Comparison of ENCODE assay signal across 1 cellular context in genomic region chr12:6965026-6965661, GRCh38.
TF ChIP-seq lines count a peak whose summit lies in the region.

No MANE protein-coding gene starts in this region.

TF ChIP-seq in K562, 482 proteins besides CTCF, POLR2A, EP300 and RAD21 (continued from another document and continues in another):
- TF ChIP-seq MGA (IDR thresholded peaks at IDR 0.05) = peak; percentile 81
- no peak for TF ChIP-seq ZNF311 (CRISPR knock-in tag; IDR thresholded peaks at IDR 0.05)
- 0 out of 2 replicates have a peak, but pooled peaks have one; percentile 12 for TF ChIP-seq JUN (IDR thresholded peaks at IDR 0.05; ENCODE audit: borderline replicate concordance, low read depth, low read length)
- no peak for TF ChIP-seq JUN (CRISPR knock-in tag; IDR thresholded peaks at IDR 0.05; ENCODE audit: borderline replicate concordance)
- no peak for TF ChIP-seq KLF13 (tag; IDR thresholded peaks at IDR 0.05; ENCODE audit: borderline replicate concordance, low read depth)
- TF ChIP-seq RBFOX2 (IDR thresholded peaks at IDR 0.05; ENCODE audit: low read depth, low read length) = peak; percentile 62
- peak; percentile 95 for TF ChIP-seq MAX (CRISPR knock-in tag; IDR thresholded peaks at IDR 0.05)
- TF ChIP-seq ZBTB2 (IDR thresholded peaks at IDR 0.05) = 0 out of 2 replicates have a peak, but pooled peaks have one; percentile 14
- TF ChIP-seq ZNF133 (CRISPR knock-in tag; IDR thresholded peaks at IDR 0.05) = no peak
- TF ChIP-seq DNMT1 (IDR thresholded peaks at IDR 0.05) = no peak
- no peak for TF ChIP-seq ZC3H11A (IDR thresholded peaks at IDR 0.05; ENCODE audit: low read depth, low read length)
- TF ChIP-seq MAZ (CRISPR knock-in tag; conservative IDR thresholded peaks at IDR 0.05 in 1 of 2, IDR thresholded peaks at IDR 0.05 in 1 of 2) = peak; percentile 44 to 68; a peak in 3 of 4 replicates
- TF ChIP-seq NR0B1 (IDR thresholded peaks at IDR 0.05; ENCODE audit: partially characterized antibody) = no peak
- no peak for TF ChIP-seq TEAD1 (CRISPR knock-in tag; IDR thresholded peaks at IDR 0.05)
- TF ChIP-seq DACH1 (IDR thresholded peaks at IDR 0.05; ENCODE audit: partially characterized antibody) = no peak
- peak; percentile 58; the same call in 1 of the 2 replicates for TF ChIP-seq ZNF239 (CRISPR knock-in tag; IDR thresholded peaks at IDR 0.05)
- TF ChIP-seq SMAD4 (CRISPR knock-in tag; conservative IDR thresholded peaks at IDR 0.05) = 0 out of 2 replicates have a peak, but pooled peaks have one; percentile 49
- no peak for TF ChIP-seq LARP7 (IDR thresholded peaks at IDR 0.05)
- no peak for TF ChIP-seq GMEB1 (CRISPR knock-in tag; IDR thresholded peaks at IDR 0.05)
- TF ChIP-seq ETV5 (CRISPR knock-in tag; IDR thresholded peaks at IDR 0.05; ENCODE audit: low read depth) = no peak
- TF ChIP-seq POLR2B (IDR thresholded peaks at IDR 0.05; ENCODE audit: low read depth, partially characterized antibody) = peak; percentile 25
- TF ChIP-seq KDM2B (CRISPR knock-in tag; IDR thresholded peaks at IDR 0.05) = no peak
- TF ChIP-seq SFPQ (IDR thresholded peaks at IDR 0.05; ENCODE audit: low read depth, low read length) = no peak
- TF ChIP-seq HES1 (IDR thresholded peaks at IDR 0.05; ENCODE audit: low read depth) = no peak
- no peak for TF ChIP-seq SP2 (IDR thresholded peaks at IDR 0.05; ENCODE audit: extremely low read depth, low read depth, low read length, poor library complexity, severe bottlenecking)
- TF ChIP-seq ZNF146 (CRISPR knock-in tag; IDR thresholded peaks at IDR 0.05; ENCODE audit: unreplicated experiment) = no peak
- no peak for TF ChIP-seq ZNF436 (CRISPR knock-in tag; IDR thresholded peaks at IDR 0.05)
- TF ChIP-seq ARNT (IDR thresholded peaks at IDR 0.05) = no peak
- no peak for TF ChIP-seq THRA (IDR thresholded peaks at IDR 0.05)
- no peak for TF ChIP-seq IRF2 (CRISPR knock-in tag; IDR thresholded peaks at IDR 0.05)
- no peak for TF ChIP-seq E2F1 (CRISPR knock-in tag; IDR thresholded peaks at IDR 0.05)
- TF ChIP-seq ELF4 (CRISPR knock-in tag; IDR thresholded peaks at IDR 0.05) = no peak
